8 cellular contexts compared by ENCODE assay signal in the genomic region with DNA sequence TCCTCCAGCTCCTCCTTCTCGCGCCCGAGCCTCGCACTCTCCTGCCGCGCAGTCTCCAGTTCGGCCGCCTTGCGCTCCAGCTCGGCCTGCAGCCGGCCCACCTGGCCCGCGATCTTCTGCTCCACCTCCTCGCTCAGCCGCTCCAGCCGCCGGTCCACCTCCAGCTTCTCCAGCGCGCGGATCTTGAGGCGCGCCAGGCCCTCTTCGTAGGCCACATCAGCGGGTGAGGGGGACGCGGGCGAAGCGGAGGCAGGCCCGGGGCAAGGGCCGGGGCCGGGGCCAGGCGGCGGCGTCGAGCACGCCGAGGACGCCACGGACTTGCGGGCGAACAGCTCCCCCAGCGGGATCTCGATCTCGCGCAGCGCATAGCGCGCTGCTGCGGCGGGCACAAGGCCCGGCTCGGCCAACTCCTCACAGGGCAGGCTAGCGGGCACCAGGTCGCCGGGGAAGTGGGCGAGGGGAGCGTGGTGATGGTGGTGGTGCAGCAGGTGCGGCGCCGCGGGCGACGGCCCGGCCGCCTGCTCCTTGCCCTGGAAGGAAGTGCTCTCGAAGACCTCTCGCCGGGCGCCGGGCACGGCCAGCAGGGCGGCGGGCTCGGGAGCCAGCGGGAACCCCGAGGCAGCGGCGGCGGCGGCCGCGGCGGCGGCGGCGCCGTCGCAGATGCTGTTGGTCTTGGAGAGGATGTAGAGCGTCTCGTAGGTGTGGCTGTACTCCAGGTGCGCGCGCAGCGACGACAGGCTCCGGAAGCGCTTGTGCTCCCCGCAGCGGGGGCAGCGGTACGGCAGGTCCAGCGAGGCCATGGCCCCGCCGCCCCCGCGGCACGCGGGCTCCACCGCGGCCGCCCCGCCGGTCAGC. TPM values are rescaled to one million over a fixed set of nuclear protein-coding genes. Genes with fewer than 3 reads are reported as not detected.
DNase-seq lines count a peak whose midpoint lies in the region; ATAC-seq and TF ChIP-seq lines count a peak whose summit lies in the region.

No MANE protein-coding gene starts in this region.

- intact Hi-C loops in gastrocnemius medialis (cut with DNase I; ENCODE audit: low total_unique reads): no loop called here

- peak; percentile 80 for ATAC-seq in HG02678 (IDR thresholded peaks at IDR 0.05; ENCODE audit: unreplicated experiment)
- peak; percentile 83 for ATAC-seq in foreskin keratinocyte
- peak in 1 of 2 donors; percentile 18 for ATAC-seq in gastrocnemius medialis

- TF ChIP-seq CTCF in foreskin keratinocyte (conservative IDR thresholded peaks at IDR 0.05): peak; percentile 57
- no peak for TF ChIP-seq CTCF in gastrocnemius medialis (IDR thresholded peaks at IDR 0.05 in 4 of 5, conservative IDR thresholded peaks at IDR 0.05 in 1 of 5)

- H3K4me3 Mint-ChIP-seq in activated T-cell treated with anti-CD3 and anti-CD28 coated beads, Interleukin-2, amount 50 U/mL, for 24 hours: peak overlapping the region; percentile 44

- H3K27ac ChIP-seq in foreskin keratinocyte (no peak overlapping the region), gastrocnemius medialis (no peak overlapping the region)

- H3K36me3 Mint-ChIP-seq in activated T-cell treated with anti-CD3 and anti-CD28 coated beads, Interleukin-2, amount 50 U/mL, for 24 hours (ENCODE audit: low read depth): peaks cover 28% of the 10 kb centered on the region

- H3K4me3 ChIP-seq in gastrocnemius medialis: peak overlapping the region in 3 of 4 donors; percentile 7 to 34 (median 27)

- no peaks in the 10 kb centered on the region for H3K9me3 Mint-ChIP-seq in activated T-cell treated with anti-CD3 and anti-CD28 coated beads, Interleukin-2, amount 50 U/mL, for 24 hours

- peaks cover 27% of the 10 kb centered on the region for H3K4me1 Mint-ChIP-seq in activated T-cell treated with anti-CD3 and anti-CD28 coated beads, Interleukin-2, amount 50 U/mL, for 24 hours (ENCODE audit: low read depth)

- no peaks in the 10 kb centered on the region for H3K27me3 Mint-ChIP-seq in activated T-cell treated with anti-CD3 and anti-CD28 coated beads, Interleukin-2, amount 50 U/mL, for 24 hours

- in situ Hi-C loops in gastrocnemius medialis (cut with MboI; ENCODE audit: low sequenced_read_pairs in 4 of 4): no loop called here

- no peaks in the 10 kb centered on the region for H3K4me1 ChIP-seq in foreskin keratinocyte
- no peaks in the 10 kb centered on the region for H3K4me1 ChIP-seq in gastrocnemius medialis

- DNase-seq in DMS79 treated with DMSO at 0.1 percent for 48 hours (lab: John Stamatoyannopoulos, UW): peak; percentile 84
- peak; percentile 85 for DNase-seq in NCI-H345 (lab: John Stamatoyannopoulos, UW)
- DNase-seq in activated T-cell treated with anti-CD3 and anti-CD28 coated beads, Interleukin-2, amount 50 U/mL, for 24 hours: peak; percentile 83
- DNase-seq in foreskin keratinocyte: peak in 1 of 2 donors; percentile 36
- no peak for DNase-seq in gastrocnemius medialis
- no peak for DNase-seq in NK-92 (lab: John Stamatoyannopoulos, UW; ENCODE audit: unreplicated experiment)
- no peak for DNase-seq in globus pallidus (ENCODE audit: low spot score)

- peak overlapping the region; percentile 31 for H3K27ac Mint-ChIP-seq in activated T-cell treated with anti-CD3 and anti-CD28 coated beads, Interleukin-2, amount 50 U/mL, for 24 hours

- H3K27me3 ChIP-seq in foreskin keratinocyte (no peaks in the 10 kb centered on the region), gastrocnemius medialis (peaks cover 42 to 47% (median 45%) of the 10 kb centered on the region in 3 donors)

- no peaks in the 10 kb centered on the region for H3K9me3 ChIP-seq in gastrocnemius medialis

- no peak for TF ChIP-seq POLR2A in gastrocnemius medialis (IDR thresholded peaks at IDR 0.05)

- H3K36me3 ChIP-seq in gastrocnemius medialis: no peaks in the 10 kb centered on the region

RNA-seq across cellular contexts. Expression of a gene that starts 15.2 kb away (rescaled TPM):
- total RNA-seq in foreskin keratinocyte: 4.0 and 5.0 TPM in 2 replicates
- polyA plus RNA-seq in foreskin keratinocyte: 2.6 and 2.7 TPM in 2 replicates
- total RNA-seq in gastrocnemius medialis: under 1 TPM in 3 of 4 donors, not detected in 1; 0.13 to 0.82 (median 0.23) TPM

RNA-seq across cellular contexts. Expression of a gene that starts 24.3 kb away (rescaled TPM):
- total RNA-seq in foreskin keratinocyte (not detected in 2 replicates), gastrocnemius medialis (not detected)
- polyA plus RNA-seq in foreskin keratinocyte: not detected in 2 replicates

RNA-seq across cellular contexts. Expression of a gene that starts 35.0 kb away (rescaled TPM):
- total RNA-seq in foreskin keratinocyte (310 and 387 TPM in 2 replicates), gastrocnemius medialis (100 to 1,000 TPM; 215 to 334 (median 284) TPM)
- 322 and 371 TPM in 2 replicates for polyA plus RNA-seq in foreskin keratinocyte

RNA-seq across cellular contexts. Expression of a gene that starts 36.0 kb away (rescaled TPM):
- 17.2 and 18.6 TPM in 2 replicates for total RNA-seq in foreskin keratinocyte
- 22.0 and 25.8 TPM in 2 replicates for polyA plus RNA-seq in foreskin keratinocyte
- 100 to 1,000 TPM in 3 of 4 donors, 10 to 100 TPM in 1; 69.4 to 132 (median 104) TPM for total RNA-seq in gastrocnemius medialis

RNA-seq across cellular contexts. Expression of a gene that starts 55.0 kb away (rescaled TPM):
- total RNA-seq in foreskin keratinocyte: 35.2 and 35.9 TPM in 2 replicates
- polyA plus RNA-seq in foreskin keratinocyte: 31.6 and 34.4 TPM in 2 replicates
- total RNA-seq in gastrocnemius medialis: 10 to 100 TPM in 3 of 4 donors, 1 to 10 TPM in 1; 9.8 to 17.7 (median 13.7) TPM

Comparison
In these comparisons a context has a peak if more than half of its experiments do, and no peak if none do; other contexts are left out.
1. DNase-seq: peak in DMS79 treated with DMSO at 0.1 percent for 48 hours (single experiment), NCI-H345 (single experiment) and activated T-cell treated with anti-CD3 and anti-CD28 coated beads, Interleukin-2, amount 50 U/mL, for 24 hours (single experiment); none in gastrocnemius medialis (0 of 2), NK-92 (single experiment) and globus pallidus (single experiment).